ENCODE assay signal across 35 cellular contexts in genomic region chr7:151615058-151615457, GRCh38.
"Had no signal": no experiment of that assay in that cellular context is flagged by ENCODE, and none has a peak within 500 bp of the region (broad histone marks: within the 10 kb centered on the region; RNA-seq: fewer than 3 reads in every experiment).

No MANE protein-coding gene starts in this region.

- H3K27me3 Mint-ChIP-seq: activated B cell treated with CpG ODN at 0.5 μM for 24 hours; activated CD4-positive, alpha-beta memory T cell treated with anti-CD3 and anti-CD28 coated beads for 36 hours; activated CD4-positive, alpha-beta T cell treated with anti-CD3 and anti-CD28 coated beads, Interleukin-2, amount 10 ng/mL, durations not matched to agents 24 days and 14 days; activated CD8-positive, alpha-beta T cell treated with anti-CD3 and anti-CD28 coated beads for 36 hours; activated naive CD4-positive, alpha-beta T cell treated with anti-CD3 and anti-CD28 coated beads, Interleukin-2, amount 10 ng/mL, durations not matched to agents 7 days and 5 days; activated naive CD4-positive, alpha-beta T cell treated with anti-CD3 and anti-CD28 coated beads, Interleukin-2, amount 50 U/mL, for 24 hours; activated naive CD8-positive, alpha-beta T cell; activated naive CD8-positive, alpha-beta T cell treated with anti-CD3 and anti-CD28 coated beads, Interleukin-2, amount 10 ng/mL, durations not matched to agents 7 days and 5 days; activated naive CD8-positive, alpha-beta T cell treated with anti-CD3 and anti-CD28 coated beads, Interleukin-2, amount 50 U/mL, for 24 hours had no signal

- H3K36me3 Mint-ChIP-seq: activated CD4-positive, alpha-beta memory T cell treated with anti-CD3 and anti-CD28 coated beads for 36 hours; activated naive CD4-positive, alpha-beta T cell treated with anti-CD3 and anti-CD28 coated beads, Interleukin-2, amount 10 ng/mL, durations not matched to agents 7 days and 5 days; activated naive CD8-positive, alpha-beta T cell; activated naive CD8-positive, alpha-beta T cell treated with anti-CD3 and anti-CD28 coated beads, Interleukin-2, amount 10 ng/mL, durations not matched to agents 7 days and 5 days had no signal

- H3K9me3 ChIP-seq: body of pancreas, breast epithelium, colonic mucosa had no signal

- H3K36me3 ChIP-seq: breast epithelium, colonic mucosa had no signal

- H3K4me3 ChIP-seq: body of pancreas, breast epithelium, colonic mucosa had no signal

- H3K27ac Mint-ChIP-seq: activated B cell treated with CpG ODN at 0.5 μM for 24 hours; activated CD4-positive, alpha-beta memory T cell treated with anti-CD3 and anti-CD28 coated beads for 36 hours; activated CD4-positive, alpha-beta T cell treated with anti-CD3 and anti-CD28 coated beads, Interleukin-2, amount 10 ng/mL, durations not matched to agents 24 days and 14 days; activated CD8-positive, alpha-beta T cell treated with anti-CD3 and anti-CD28 coated beads for 36 hours; activated naive CD4-positive, alpha-beta T cell treated with anti-CD3 and anti-CD28 coated beads, Interleukin-2, amount 10 ng/mL, durations not matched to agents 7 days and 5 days; activated naive CD4-positive, alpha-beta T cell treated with anti-CD3 and anti-CD28 coated beads, Interleukin-2, amount 50 U/mL, for 24 hours; activated naive CD8-positive, alpha-beta T cell; activated naive CD8-positive, alpha-beta T cell treated with anti-CD3 and anti-CD28 coated beads, Interleukin-2, amount 10 ng/mL, durations not matched to agents 7 days and 5 days; activated naive CD8-positive, alpha-beta T cell treated with anti-CD3 and anti-CD28 coated beads, Interleukin-2, amount 50 U/mL, for 24 hours; activated T-cell treated with anti-CD3 and anti-CD28 coated beads, Interleukin-2, amount 50 U/mL, for 72 hours; activated T-helper 1 cell treated with anti-CD3 and anti-CD28 coated beads, Interleukin-12 subunit alpha, Interleukin-12 subunit beta, Interleukin-2, Interleukin-4 antibody, amounts not matched to agents 30 ng/mL and 10 ng/mL and 1 ng/mL, durations not matched to agents 14 hours and 24 hours and 36 hours; activated T-helper 2 cell treated with anti-CD3 and anti-CD28 coated beads, Interferon-gamma antibody, Interleukin-2, Interleukin-4, amounts not matched to agents 10 μg/mL and 5 μg/mL and 100 μg/mL, durations not matched to agents 14 hours and 24 hours and 36 hours; T-helper 1 cell treated with Interleukin-12 subunit alpha and Interleukin-12 subunit beta and Interleukin-4 antibody, amounts not matched to agents 30 μg/mL and 1 μg/mL, for 36 hours; T-helper 2 cell treated with Interferon-gamma antibody and Interleukin-4, amounts not matched to agents 5 μg/mL and 100 μg/mL, for 36 hours had no signal

- ATAC-seq: activated CD8-positive, alpha-beta T cell treated with anti-CD3 and anti-CD28 coated beads for 36 hours; activated naive CD8-positive, alpha-beta T cell treated with anti-CD3 and anti-CD28 coated beads, Interleukin-2, amount 50 U/mL, for 24 hours; activated T-cell treated with anti-CD3 and anti-CD28 coated beads, Interleukin-2, amount 50 U/mL, for 4 hours; activated T-cell treated with anti-CD3 and anti-CD28 coated beads, Interleukin-2, amount 50 U/mL, for 72 hours; body of pancreas had no signal

- H3K27me3 ChIP-seq: body of pancreas, brain microvascular endothelial cell, breast epithelium, colonic mucosa had no signal

- H3K27ac ChIP-seq: body of pancreas, brain microvascular endothelial cell, breast epithelium, colonic mucosa, VCaP had no signal

- H3K4me3 Mint-ChIP-seq: activated B cell treated with CpG ODN at 0.5 μM for 24 hours; activated CD4-positive, alpha-beta memory T cell treated with anti-CD3 and anti-CD28 coated beads for 36 hours; activated CD4-positive, alpha-beta T cell treated with anti-CD3 and anti-CD28 coated beads, Interleukin-2, amount 10 ng/mL, durations not matched to agents 24 days and 14 days; activated CD8-positive, alpha-beta T cell treated with anti-CD3 and anti-CD28 coated beads for 36 hours; activated naive CD4-positive, alpha-beta T cell treated with anti-CD3 and anti-CD28 coated beads, Interleukin-2, amount 10 ng/mL, durations not matched to agents 7 days and 5 days; activated naive CD4-positive, alpha-beta T cell treated with anti-CD3 and anti-CD28 coated beads, Interleukin-2, amount 50 U/mL, for 24 hours; activated naive CD8-positive, alpha-beta T cell; activated naive CD8-positive, alpha-beta T cell treated with anti-CD3 and anti-CD28 coated beads, Interleukin-2, amount 10 ng/mL, durations not matched to agents 7 days and 5 days; activated naive CD8-positive, alpha-beta T cell treated with anti-CD3 and anti-CD28 coated beads, Interleukin-2, amount 50 U/mL, for 24 hours; activated T-cell treated with anti-CD3 and anti-CD28 coated beads, Interleukin-2, amount 50 U/mL, for 4 hours; activated T-cell treated with anti-CD3 and anti-CD28 coated beads, Interleukin-2, amount 50 U/mL, for 72 hours; activated T-helper 1 cell treated with anti-CD3 and anti-CD28 coated beads, Interleukin-12 subunit alpha, Interleukin-12 subunit beta, Interleukin-2, Interleukin-4 antibody, amounts not matched to agents 30 ng/mL and 10 ng/mL and 1 ng/mL, durations not matched to agents 14 hours and 24 hours and 36 hours; T-helper 1 cell treated with Interleukin-12 subunit alpha and Interleukin-12 subunit beta and Interleukin-4 antibody, amounts not matched to agents 30 μg/mL and 1 μg/mL, for 36 hours; T-helper 2 cell treated with Interferon-gamma antibody and Interleukin-4, amounts not matched to agents 5 μg/mL and 100 μg/mL, for 36 hours had no signal

- H3K4me1 Mint-ChIP-seq: activated CD4-positive, alpha-beta T cell treated with anti-CD3 and anti-CD28 coated beads, Interleukin-2, amount 10 ng/mL, durations not matched to agents 24 days and 14 days; activated naive CD4-positive, alpha-beta T cell treated with anti-CD3 and anti-CD28 coated beads, Interleukin-2, amount 10 ng/mL, durations not matched to agents 7 days and 5 days; activated naive CD8-positive, alpha-beta T cell treated with anti-CD3 and anti-CD28 coated beads, Interleukin-2, amount 10 ng/mL, durations not matched to agents 7 days and 5 days; activated naive CD8-positive, alpha-beta T cell treated with anti-CD3 and anti-CD28 coated beads, Interleukin-2, amount 50 U/mL, for 24 hours had no signal

- H3K9me3 Mint-ChIP-seq: activated B cell treated with CpG ODN at 0.5 μM for 24 hours; activated CD4-positive, alpha-beta memory T cell treated with anti-CD3 and anti-CD28 coated beads for 36 hours; activated CD4-positive, alpha-beta T cell treated with anti-CD3 and anti-CD28 coated beads, Interleukin-2, amount 10 ng/mL, durations not matched to agents 24 days and 14 days; activated CD8-positive, alpha-beta T cell treated with anti-CD3 and anti-CD28 coated beads for 36 hours; activated naive CD4-positive, alpha-beta T cell treated with anti-CD3 and anti-CD28 coated beads, Interleukin-2, amount 10 ng/mL, durations not matched to agents 7 days and 5 days; activated naive CD4-positive, alpha-beta T cell treated with anti-CD3 and anti-CD28 coated beads, Interleukin-2, amount 50 U/mL, for 24 hours; activated naive CD8-positive, alpha-beta T cell treated with anti-CD3 and anti-CD28 coated beads, Interleukin-2, amount 10 ng/mL, durations not matched to agents 7 days and 5 days; activated naive CD8-positive, alpha-beta T cell treated with anti-CD3 and anti-CD28 coated beads, Interleukin-2, amount 50 U/mL, for 24 hours; activated T-cell treated with anti-CD3 and anti-CD28 coated beads, Interleukin-2, amount 50 U/mL, for 4 hours; activated T-cell treated with anti-CD3 and anti-CD28 coated beads, Interleukin-2, amount 50 U/mL, for 72 hours; activated T-helper 1 cell treated with anti-CD3 and anti-CD28 coated beads, Interleukin-12 subunit alpha, Interleukin-12 subunit beta, Interleukin-2, Interleukin-4 antibody, amounts not matched to agents 30 ng/mL and 10 ng/mL and 1 ng/mL, durations not matched to agents 14 hours and 24 hours and 36 hours; activated T-helper 2 cell treated with anti-CD3 and anti-CD28 coated beads, Interferon-gamma antibody, Interleukin-2, Interleukin-4, amounts not matched to agents 10 μg/mL and 5 μg/mL and 100 μg/mL, durations not matched to agents 14 hours and 24 hours and 36 hours; T-helper 1 cell treated with Interleukin-12 subunit alpha and Interleukin-12 subunit beta and Interleukin-4 antibody, amounts not matched to agents 30 μg/mL and 1 μg/mL, for 36 hours; T-helper 2 cell treated with Interferon-gamma antibody and Interleukin-4, amounts not matched to agents 5 μg/mL and 100 μg/mL, for 36 hours had no signal

- DNase-seq: activated B cell treated with CpG ODN at 0.5 μM for 24 hours; activated CD4-positive, alpha-beta memory T cell treated with anti-CD3 and anti-CD28 coated beads for 36 hours; activated CD4-positive, alpha-beta T cell treated with anti-CD3 and anti-CD28 coated beads for 4 hours; activated CD4-positive, alpha-beta T cell treated with anti-CD3 and anti-CD28 coated beads, Interleukin-2, amount 10 ng/mL, durations not matched to agents 24 days and 14 days; activated CD4-positive, alpha-beta T cell treated with anti-CD3 and anti-CD28 coated beads, Interleukin-2, amount 50 U/mL, for 1 hour; activated CD4-positive, alpha-beta T cell treated with anti-CD3 and anti-CD28 coated beads, Interleukin-2, amount 50 U/mL, for 4 hours; activated CD4-positive, CD25-positive, alpha-beta regulatory T cell treated with anti-CD3 and anti-CD28 coated beads, Interleukin-2, amount 50 U/mL, for 72 hours; activated CD8-positive, alpha-beta memory T cell treated with anti-CD3 and anti-CD28 coated beads, Interleukin-2, amount 50 U/mL, for 4 hours; activated CD8-positive, alpha-beta T cell treated with anti-CD3 and anti-CD28 coated beads for 36 hours; activated effector memory CD4-positive, alpha-beta T cell treated with Interleukin-2 at 50 U/mL for 16 hours; activated gamma-delta T cell; activated naive CD4-positive, alpha-beta T cell treated with anti-CD3 and anti-CD28 coated beads, Interleukin-2, amount 10 ng/mL, durations not matched to agents 7 days and 5 days; activated naive CD4-positive, alpha-beta T cell treated with Interleukin-2 at 50 U/mL for 16 hours; activated naive CD8-positive, alpha-beta T cell treated with anti-CD3 and anti-CD28 coated beads, Interleukin-2, amount 10 ng/mL, durations not matched to agents 7 days and 5 days; activated naive CD8-positive, alpha-beta T cell treated with anti-CD3 and anti-CD28 coated beads, Interleukin-2, amount 50 U/mL, for 24 hours; activated T-cell treated with anti-CD3 and anti-CD28 coated beads for 4 hours; activated T-cell treated with anti-CD3 and anti-CD28 coated beads, Interleukin-2, amount 50 U/mL, for 1 hour; activated T-cell treated with anti-CD3 and anti-CD28 coated beads, Interleukin-2, amount 50 U/mL, for 4 hours; activated T-cell treated with anti-CD3 and anti-CD28 coated beads, Interleukin-2, amount 50 U/mL, for 72 hours; amygdala; anterior cingulate cortex; brain microvascular endothelial cell; central memory CD4-positive, alpha-beta T cell; colonic mucosa; T-helper 2 cell; T-helper 9 cell had no signal

- H3K4me1 ChIP-seq: breast epithelium, colonic mucosa had no signal
